In genomic region chr3:125057186-125057850, GRCh38 we compare ENCODE assay signal across 11 cellular contexts. TPM values are rescaled to one million over a fixed set of nuclear protein-coding genes. Genes with fewer than 3 reads are reported as not detected.
DNase-seq lines count a peak whose midpoint lies in the region; ATAC-seq and TF ChIP-seq lines count a peak whose summit lies in the region.
"Had no signal": no experiment of that assay in that cellular context is flagged by ENCODE, and none has a peak within 500 bp of the region (broad histone marks: within the 10 kb centered on the region; RNA-seq: fewer than 3 reads in every experiment).

No MANE protein-coding gene starts in this region.

- ATAC-seq in SK-N-SH treated with all-trans-retinoic acid at 6 μM for 48 hours (peak; percentile 15; the same call in 2 of the 3 replicates), GM21723 (IDR thresholded peaks at IDR 0.05; ENCODE audit: unreplicated experiment) (no peak)
- ATAC-seq: pancreas had no signal

- no peaks in the 10 kb centered on the region for H3K27me3 ChIP-seq in skeletal muscle satellite cell (ENCODE audit: control insufficient read depth, insufficient read depth, low read length)
- H3K27me3 ChIP-seq: dorsolateral prefrontal cortex, pancreas had no signal

- H3K9me3 ChIP-seq in skeletal muscle satellite cell (replicated peaks; ENCODE audit: low read length), result no peaks in the 10 kb centered on the region
- H3K9me3 ChIP-seq: pancreas had no signal

- H3K4me1 ChIP-seq in skeletal muscle satellite cell (ENCODE audit: control insufficient read depth, insufficient read depth, low read length), result peaks cover 48% of the 10 kb centered on the region

- no peak for TF ChIP-seq CTCF in fibroblast of mammary gland (conservative IDR thresholded peaks at IDR 0.05; ENCODE audit: control insufficient read depth, insufficient read depth, low read depth, low read length)

- no peak overlapping the region for H3K9ac ChIP-seq in skeletal muscle satellite cell (ENCODE audit: low read depth, low read length)

- DNase-seq in GM04504 (ENCODE audit: low read depth) (peak; percentile 64), fibroblast of mammary gland (ENCODE audit: low read depth) (peak; percentile 92), COR-L47 (lab: John Stamatoyannopoulos, UW) (no peak), KG1 (lab: John Stamatoyannopoulos, UW) (no peak), middle frontal gyrus (ENCODE audit: extremely low spot score, low spot score) (no peak)
- DNase-seq: dorsolateral prefrontal cortex; pancreas; stimulated activated naive CD4-positive, alpha-beta T cell had no signal

- no peak overlapping the region for H3K4me3 ChIP-seq in fibroblast of mammary gland (ENCODE audit: control insufficient read depth, low read depth, low read length)
- H3K4me3 ChIP-seq in skeletal muscle satellite cell (ENCODE audit: low read length), result no peak overlapping the region

- peak overlapping the region; percentile 87 for H3K4me2 ChIP-seq in skeletal muscle satellite cell (ENCODE audit: low read length)

- H3K36me3 ChIP-seq in skeletal muscle satellite cell (ENCODE audit: insufficient read depth, low read length), result no peaks in the 10 kb centered on the region
- H3K36me3 ChIP-seq: pancreas had no signal

TF ChIP-seq in SK-N-SH treated with all-trans-retinoic acid at 6 μM for 48 hours, 23 proteins besides CTCF, POLR2A, EP300 and RAD21:
- no peak for TF ChIP-seq ZC3H10 (CRISPR knock-in tag; IDR thresholded peaks at IDR 0.05)
- no peak for TF ChIP-seq RARB (CRISPR knock-in tag; IDR thresholded peaks at IDR 0.05)
- TF ChIP-seq ZNF8 (CRISPR knock-in tag; IDR thresholded peaks at IDR 0.05), result no peak
- no peak for TF ChIP-seq ARNTL (CRISPR knock-in tag; IDR thresholded peaks at IDR 0.05; ENCODE audit: borderline replicate concordance, low read depth)
- no peak for TF ChIP-seq SNAI2 (CRISPR knock-in tag; IDR thresholded peaks at IDR 0.05)
- TF ChIP-seq ZFP30 (CRISPR knock-in tag; IDR thresholded peaks at IDR 0.05), result no peak
- TF ChIP-seq POU6F1 (CRISPR knock-in tag; IDR thresholded peaks at IDR 0.05; ENCODE audit: borderline replicate concordance, low read depth), result no peak
- TF ChIP-seq BACH2 (CRISPR knock-in tag; IDR thresholded peaks at IDR 0.05; ENCODE audit: borderline replicate concordance), result no peak
- TF ChIP-seq ZFP3 (CRISPR knock-in tag; IDR thresholded peaks at IDR 0.05), result no peak
- no peak for TF ChIP-seq CSRNP3 (CRISPR knock-in tag; IDR thresholded peaks at IDR 0.05)
- TF ChIP-seq ZNF565 (CRISPR knock-in tag; conservative IDR thresholded peaks at IDR 0.05; ENCODE audit: low read depth), result no peak
- TF ChIP-seq ZNF70 (CRISPR knock-in tag; IDR thresholded peaks at IDR 0.05), result no peak
- TF ChIP-seq CSDC2 (CRISPR knock-in tag; IDR thresholded peaks at IDR 0.05), result no peak
- no peak for TF ChIP-seq ISL1 (CRISPR knock-in tag; IDR thresholded peaks at IDR 0.05)
- no peak for TF ChIP-seq PATZ1 (CRISPR knock-in tag; IDR thresholded peaks at IDR 0.05; ENCODE audit: borderline replicate concordance)
- TF ChIP-seq OSR1 (CRISPR knock-in tag; IDR thresholded peaks at IDR 0.05), result no peak

RNA-seq across cellular contexts. Expression of gene HEG1, which starts 1.5 kb away (rescaled TPM):
- 12.4 and 21.6 TPM in 2 replicates for total RNA-seq in skeletal muscle satellite cell (2012; rRNA removed)

Comparison
In these comparisons a context has a peak if more than half of its experiments do, and no peak if none do; other contexts are left out.
1. DNase-seq: peak in GM04504 (single experiment) and fibroblast of mammary gland (single experiment); none in COR-L47 (single experiment), KG1 (single experiment) and middle frontal gyrus (single experiment).